1 cellular context compared by ENCODE assay signal in genomic region chr2:127664065-127664894, GRCh38.
TF ChIP-seq lines count a peak whose summit lies in the region.

No MANE protein-coding gene starts in this region.

TF ChIP-seq in GM12878, 131 proteins besides CTCF, POLR2A, EP300 and RAD21:
- TF ChIP-seq PKNOX1 (IDR thresholded peaks at IDR 0.05) (no peak), ZSCAN29 (IDR thresholded peaks at IDR 0.05) (no peak), SUZ12 (IDR thresholded peaks at IDR 0.05; ENCODE audit: unreplicated experiment) (peak; percentile 73), SPI1 (IDR thresholded peaks at IDR 0.05; ENCODE audit: borderline replicate concordance, insufficient read depth, low read depth, low read length) (no peak), SMAD5 (IDR thresholded peaks at IDR 0.05; ENCODE audit: low read depth) (no peak), CUX1 (IDR thresholded peaks at IDR 0.05; ENCODE audit: insufficient replicate concordance, low read depth, low read length) (no peak)
- TF ChIP-seq, protein P1, sequence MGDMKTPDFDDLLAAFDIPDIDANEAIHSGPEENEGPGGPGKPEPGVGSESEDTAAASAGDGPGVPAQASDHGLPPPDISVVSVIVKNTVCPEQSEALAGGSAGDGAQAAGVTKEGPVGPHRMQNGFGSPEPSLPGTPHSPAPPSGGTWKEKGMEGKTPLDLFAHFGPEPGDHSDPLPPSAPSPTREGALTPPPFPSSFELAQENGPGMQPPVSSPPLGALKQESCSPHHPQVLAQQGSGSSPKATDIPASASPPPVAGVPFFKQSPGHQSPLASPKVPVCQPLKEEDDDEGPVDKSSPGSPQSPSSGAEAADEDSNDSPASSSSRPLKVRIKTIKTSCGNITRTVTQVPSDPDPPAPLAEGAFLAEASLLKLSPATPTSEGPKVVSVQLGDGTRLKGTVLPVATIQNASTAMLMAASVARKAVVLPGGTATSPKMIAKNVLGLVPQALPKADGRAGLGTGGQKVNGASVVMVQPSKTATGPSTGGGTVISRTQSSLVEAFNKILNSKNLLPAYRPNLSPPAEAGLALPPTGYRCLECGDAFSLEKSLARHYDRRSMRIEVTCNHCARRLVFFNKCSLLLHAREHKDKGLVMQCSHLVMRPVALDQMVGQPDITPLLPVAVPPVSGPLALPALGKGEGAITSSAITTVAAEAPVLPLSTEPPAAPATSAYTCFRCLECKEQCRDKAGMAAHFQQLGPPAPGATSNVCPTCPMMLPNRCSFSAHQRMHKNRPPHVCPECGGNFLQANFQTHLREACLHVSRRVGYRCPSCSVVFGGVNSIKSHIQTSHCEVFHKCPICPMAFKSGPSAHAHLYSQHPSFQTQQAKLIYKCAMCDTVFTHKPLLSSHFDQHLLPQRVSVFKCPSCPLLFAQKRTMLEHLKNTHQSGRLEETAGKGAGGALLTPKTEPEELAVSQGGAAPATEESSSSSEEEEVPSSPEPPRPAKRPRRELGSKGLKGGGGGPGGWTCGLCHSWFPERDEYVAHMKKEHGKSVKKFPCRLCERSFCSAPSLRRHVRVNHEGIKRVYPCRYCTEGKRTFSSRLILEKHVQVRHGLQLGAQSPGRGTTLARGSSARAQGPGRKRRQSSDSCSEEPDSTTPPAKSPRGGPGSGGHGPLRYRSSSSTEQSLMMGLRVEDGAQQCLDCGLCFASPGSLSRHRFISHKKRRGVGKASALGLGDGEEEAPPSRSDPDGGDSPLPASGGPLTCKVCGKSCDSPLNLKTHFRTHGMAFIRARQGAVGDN (IDR thresholded peaks at IDR 0.05), result no peak
